26 cellular contexts compared by ENCODE assay signal in genomic region chr19:36819130-36819630, GRCh38. TPM values are rescaled to one million over a fixed set of nuclear protein-coding genes. Genes with fewer than 3 reads are reported as not detected.
DNase-seq lines count a peak whose midpoint lies in the region; ATAC-seq and TF ChIP-seq lines count a peak whose summit lies in the region.
"Had no signal": no experiment of that assay in that cellular context is flagged by ENCODE, and none has a peak within 500 bp of the region (broad histone marks: within the 10 kb centered on the region; RNA-seq: fewer than 3 reads in every experiment).

No MANE protein-coding gene starts in this region.

- H3K9me3 Mint-ChIP-seq in CD4-positive, CD25-positive, alpha-beta regulatory T cell, result peaks cover 0 to 79% (median 35%) of the 10 kb centered on the region in 7 donors

- H3K4me3 ChIP-seq in CD4-positive, CD25-positive, alpha-beta regulatory T cell (ENCODE audit: low read depth, low read length), result peak overlapping the region; percentile 17
- H3K4me3 ChIP-seq in coronary artery, result peak overlapping the region; percentile 21
- H3K4me3 ChIP-seq in muscle layer of duodenum (ENCODE audit: low read depth in 1 of 2, low read length in 2 of 2), result peak overlapping the region; percentile 32 to 54
- no peak overlapping the region for H3K4me3 ChIP-seq in neuronal stem cell (ENCODE audit: low read length in 2 of 2)
- H3K4me3 ChIP-seq: heart left ventricle, pancreas, uterus had no signal

- H2BK12ac ChIP-seq in neuronal stem cell (ENCODE audit: low read length), result no peak overlapping the region

- H3K18ac ChIP-seq in neuronal stem cell (ENCODE audit: low read length), result no peak overlapping the region

- no peak overlapping the region for H3K9ac ChIP-seq in neuronal stem cell (ENCODE audit: low read depth, low read length, poor library complexity)

- H3K9me3 ChIP-seq in CD4-positive, CD25-positive, alpha-beta regulatory T cell (ENCODE audit: control insufficient read depth in 2 of 2, low read length in 2 of 2), result peaks cover 77 to 100% of the 10 kb centered on the region in 2 experiments
- H3K9me3 ChIP-seq in muscle layer of duodenum (ENCODE audit: control insufficient read depth in 1 of 2, low read length in 2 of 2), result peaks cover 77 to 93% of the 10 kb centered on the region in 2 donors
- H3K9me3 ChIP-seq in neuronal stem cell (replicated peaks in 1 of 2; ENCODE audit: control insufficient read depth in 2 of 2, insufficient read depth in 1 of 2, low read depth in 1 of 2, low read length in 2 of 2), result peaks cover 32 to 97% of the 10 kb centered on the region in 2 donors

- H3K4me2 ChIP-seq in neuronal stem cell (ENCODE audit: insufficient read depth, low read length, poor library complexity, severe bottlenecking), result no peak overlapping the region

- H3K36me3 ChIP-seq in CD4-positive, CD25-positive, alpha-beta regulatory T cell (ENCODE audit: control insufficient read depth, insufficient read depth, low read length), result peaks cover 47% of the 10 kb centered on the region
- H3K36me3 ChIP-seq in muscle layer of duodenum (ENCODE audit: control insufficient read depth in 1 of 2, insufficient read depth in 2 of 2, low read length in 2 of 2) (peaks cover 36 to 95% of the 10 kb centered on the region in 2 donors), neuronal stem cell (replicated peaks in 1 of 2; ENCODE audit: control insufficient read depth in 2 of 2, insufficient read depth in 2 of 2, low read length in 2 of 2) (peaks cover 23 to 66% of the 10 kb centered on the region in 2 donors)
- H3K36me3 ChIP-seq: uterus had no signal

- H3K23ac ChIP-seq in neuronal stem cell (ENCODE audit: low read depth, low read length, poor library complexity), result no peak overlapping the region

- H3K27me3 ChIP-seq in CD4-positive, CD25-positive, alpha-beta regulatory T cell (ENCODE audit: control insufficient read depth, insufficient read depth, low read length), result no peaks in the 10 kb centered on the region
- H3K27me3 ChIP-seq in muscle layer of duodenum (ENCODE audit: low read depth, low read length) (no peaks in the 10 kb centered on the region), neuronal stem cell (ENCODE audit: control insufficient read depth in 3 of 3, insufficient read depth in 3 of 3, low read depth in 1 of 3, low read length in 3 of 3) (no peaks in the 10 kb centered on the region)
- H3K27me3 ChIP-seq: heart left ventricle, pancreas, uterus had no signal

- no peak for TF ChIP-seq CTCF in coronary artery (IDR thresholded peaks at IDR 0.05)

- H2BK120ac ChIP-seq in neuronal stem cell (ENCODE audit: low read depth, low read length), result no peak overlapping the region

- H3K27ac ChIP-seq in CD4-positive, CD25-positive, alpha-beta regulatory T cell (ENCODE audit: insufficient read depth, low read length, poor library complexity, severe bottlenecking), result no peak overlapping the region
- no peak overlapping the region for H3K27ac ChIP-seq in coronary artery
- no peak overlapping the region for H3K27ac ChIP-seq in muscle layer of duodenum (ENCODE audit: low read length)
- H3K27ac ChIP-seq in neuronal stem cell (replicated peaks; ENCODE audit: low read length), result no peak overlapping the region
- H3K27ac ChIP-seq: heart left ventricle, pancreas, uterus had no signal

- no peak overlapping the region for H4K91ac ChIP-seq in neuronal stem cell (ENCODE audit: low read depth, low read length, poor library complexity)

- WGBS in neuronal stem cell (ENCODE audit: extremely low coverage in 2 of 2, insufficient read length in 2 of 2, insufficient replicate concordance in 1 of 2), 2 donors, result no CpG with 5 or more reads among the region's 7 CpGs

- H3K14ac ChIP-seq in neuronal stem cell (ENCODE audit: low read length), result no peak overlapping the region

- H2AFZ ChIP-seq in neuronal stem cell (ENCODE audit: low read length), result no peak overlapping the region

- no peak overlapping the region for H3K27ac Mint-ChIP-seq in CD4-positive, CD25-positive, alpha-beta regulatory T cell
- H3K27ac Mint-ChIP-seq: activated B cell treated with CpG ODN at 0.5 μM for 24 hours; activated naive CD8-positive, alpha-beta T cell treated with anti-CD3 and anti-CD28 coated beads, Interleukin-2, amount 50 U/mL, for 24 hours; CD4-positive, alpha-beta T cell; natural killer cell treated with Interleukin-12 subunit alpha and Interleukin-12 subunit beta and Interleukin-15 and Interleukin-18, amount 100 ng/mL, for 72 hours had no signal

- H3K79me1 ChIP-seq in neuronal stem cell (ENCODE audit: low read depth, low read length), result no peaks in the 10 kb centered on the region

- no peak overlapping the region for H3K4me3 Mint-ChIP-seq in CD4-positive, CD25-positive, alpha-beta regulatory T cell
- H3K4me3 Mint-ChIP-seq: activated B cell treated with CpG ODN at 0.5 μM for 24 hours; activated naive CD8-positive, alpha-beta T cell treated with anti-CD3 and anti-CD28 coated beads, Interleukin-2, amount 50 U/mL, for 24 hours; CD4-positive, alpha-beta T cell; natural killer cell treated with Interleukin-12 subunit alpha and Interleukin-12 subunit beta and Interleukin-15 and Interleukin-18, amount 100 ng/mL, for 72 hours had no signal

- no peak for DNase-seq in CD4-positive, CD25-positive, alpha-beta regulatory T cell
- DNase-seq in M059J (ENCODE audit: low read depth), result peak; percentile 5
- no peak for DNase-seq in coronary artery (ENCODE audit: low spot score)
- no peak for DNase-seq in pons (ENCODE audit: low spot score)
- no peak for DNase-seq in neuronal stem cell (ENCODE audit: low spot score)
- DNase-seq in activated naive CD4-positive, alpha-beta T cell treated with anti-CD3 and anti-CD28 coated beads, Interleukin-2, amount 50 U/mL, for 16 hours, result no peak
- DNase-seq: activated B cell treated with CpG ODN at 0.5 μM for 24 hours; activated CD4-positive, alpha-beta T cell treated with anti-CD3 and anti-CD28 coated beads, Interleukin-2, amount 50 U/mL, for 48 hours; activated effector memory CD4-positive, alpha-beta T cell treated with Interleukin-2 at 50 U/mL for 16 hours; activated naive CD8-positive, alpha-beta T cell treated with anti-CD3 and anti-CD28 coated beads, Interleukin-2, amount 50 U/mL, for 24 hours; CD4-positive, alpha-beta T cell; cortex of kidney; DMS79 treated with DMSO at 0.1 percent for 48 hours; GOT3; heart left ventricle; left colon; MM.1S; NCI-H146; NCI-H526 treated with DMSO at 0.1 percent for 48 hours; pancreas; SHP77; SW 1271; uterus had no signal

- no peak overlapping the region for H4K8ac ChIP-seq in neuronal stem cell (ENCODE audit: low read depth, low read length)

- H2BK15ac ChIP-seq in neuronal stem cell (ENCODE audit: low read length), result no peak overlapping the region

- no peak overlapping the region for H2BK5ac ChIP-seq in neuronal stem cell (ENCODE audit: low read length)

- no peaks in the 10 kb centered on the region for H3K27me3 Mint-ChIP-seq in CD4-positive, CD25-positive, alpha-beta regulatory T cell
- H3K27me3 Mint-ChIP-seq: activated B cell treated with CpG ODN at 0.5 μM for 24 hours; activated naive CD8-positive, alpha-beta T cell treated with anti-CD3 and anti-CD28 coated beads, Interleukin-2, amount 50 U/mL, for 24 hours; CD4-positive, alpha-beta T cell; natural killer cell treated with Interleukin-12 subunit alpha and Interleukin-12 subunit beta and Interleukin-15 and Interleukin-18, amount 100 ng/mL, for 72 hours had no signal

- no peak overlapping the region for H3K4ac ChIP-seq in neuronal stem cell (ENCODE audit: low read length)

- no peak for ATAC-seq in CD4-positive, CD25-positive, alpha-beta regulatory T cell (ENCODE audit: low read depth in 2 of 2)
- ATAC-seq in HG03432 (IDR thresholded peaks at IDR 0.05; ENCODE audit: unreplicated experiment), result no peak
- ATAC-seq: activated naive CD8-positive, alpha-beta T cell treated with anti-CD3 and anti-CD28 coated beads, Interleukin-2, amount 50 U/mL, for 24 hours; heart left ventricle; left colon; natural killer cell treated with Interleukin-12 subunit alpha and Interleukin-12 subunit beta and Interleukin-15 and Interleukin-18, amount 100 ng/mL, for 72 hours; pancreas had no signal

- no peak overlapping the region for H2AK5ac ChIP-seq in neuronal stem cell (ENCODE audit: low read depth, low read length)

- H3K4me1 ChIP-seq in CD4-positive, CD25-positive, alpha-beta regulatory T cell (ENCODE audit: control insufficient read depth, insufficient read depth, low read length, poor library complexity, severe bottlenecking), result no peaks in the 10 kb centered on the region
- H3K4me1 ChIP-seq in muscle layer of duodenum (ENCODE audit: control insufficient read depth in 1 of 2, insufficient read depth in 2 of 2, low read length in 2 of 2) (no peaks in the 10 kb centered on the region), neuronal stem cell (ENCODE audit: control insufficient read depth in 2 of 2, insufficient read depth in 1 of 2, low read depth in 1 of 2, low read length in 2 of 2) (no peaks in the 10 kb centered on the region)
- H3K4me1 ChIP-seq: heart left ventricle, pancreas, uterus had no signal

- H3K36me3 Mint-ChIP-seq in CD4-positive, CD25-positive, alpha-beta regulatory T cell, result peaks cover 36% of the 10 kb centered on the region

- H3K4me1 Mint-ChIP-seq in CD4-positive, CD25-positive, alpha-beta regulatory T cell, result no peaks in the 10 kb centered on the region
- H3K4me1 Mint-ChIP-seq: activated B cell treated with CpG ODN at 0.5 μM for 24 hours; activated naive CD8-positive, alpha-beta T cell treated with anti-CD3 and anti-CD28 coated beads, Interleukin-2, amount 50 U/mL, for 24 hours had no signal

RNA-seq across cellular contexts. Expression of gene ZNF790, which starts 19.0 kb away (rescaled TPM):
- 3.7 TPM for total RNA-seq in CD4-positive, CD25-positive, alpha-beta regulatory T cell
- 1 to 10 TPM; 6.2 to 9.4 (median 8.2) TPM for polyA plus RNA-seq in CD4-positive, CD25-positive, alpha-beta regulatory T cell
- 3.5 and 7.2 TPM in 2 replicates for total RNA-seq in M059J (2014; rRNA removed; shearing (Covaris generic))
- polyA plus RNA-seq in neuronal stem cell (2013, experiment 1 of 2), result 4.1 TPM
- polyA plus RNA-seq in neuronal stem cell (2013, experiment 2 of 2), result 4.6 TPM

RNA-seq across cellular contexts. Expression of gene ZNF345, which starts 31.5 kb away (rescaled TPM):
- total RNA-seq in CD4-positive, CD25-positive, alpha-beta regulatory T cell, result 9.1 TPM
- 10 to 100 TPM in 2 of 4 donors, 1 to 10 TPM in 2; 6.8 to 12.9 (median 8.7) TPM for polyA plus RNA-seq in CD4-positive, CD25-positive, alpha-beta regulatory T cell
- 0.96 and 3.0 TPM in 2 replicates for total RNA-seq in M059J (2014; rRNA removed; shearing (Covaris generic))
- 6.2 TPM for polyA plus RNA-seq in neuronal stem cell (2013, experiment 1 of 2)
- 6.2 TPM for polyA plus RNA-seq in neuronal stem cell (2013, experiment 2 of 2)

RNA-seq across cellular contexts. Expression of gene ZNF850, which starts 46.6 kb away (rescaled TPM):
- 1.7 TPM for total RNA-seq in CD4-positive, CD25-positive, alpha-beta regulatory T cell
- polyA plus RNA-seq in CD4-positive, CD25-positive, alpha-beta regulatory T cell, result 1 to 10 TPM in 1 of 4 donors, under 1 TPM in 3; 0.47 to 1.7 (median 0.65) TPM
- 2.7 and 4.4 TPM in 2 replicates for total RNA-seq in M059J (2014; rRNA removed; shearing (Covaris generic))
- 6.3 TPM for polyA plus RNA-seq in neuronal stem cell (2013, experiment 1 of 2)
- polyA plus RNA-seq in neuronal stem cell (2013, experiment 2 of 2), result 6.9 TPM

Comparison
In these comparisons a context has a peak if more than half of its experiments do, and no peak if none do; other contexts are left out.
1. H3K4me3 ChIP-seq: peak in CD4-positive, CD25-positive, alpha-beta regulatory T cell (single experiment), coronary artery (single experiment) and muscle layer of duodenum (2 of 2); none in neuronal stem cell (0 of 2).